In the genomic region with DNA sequence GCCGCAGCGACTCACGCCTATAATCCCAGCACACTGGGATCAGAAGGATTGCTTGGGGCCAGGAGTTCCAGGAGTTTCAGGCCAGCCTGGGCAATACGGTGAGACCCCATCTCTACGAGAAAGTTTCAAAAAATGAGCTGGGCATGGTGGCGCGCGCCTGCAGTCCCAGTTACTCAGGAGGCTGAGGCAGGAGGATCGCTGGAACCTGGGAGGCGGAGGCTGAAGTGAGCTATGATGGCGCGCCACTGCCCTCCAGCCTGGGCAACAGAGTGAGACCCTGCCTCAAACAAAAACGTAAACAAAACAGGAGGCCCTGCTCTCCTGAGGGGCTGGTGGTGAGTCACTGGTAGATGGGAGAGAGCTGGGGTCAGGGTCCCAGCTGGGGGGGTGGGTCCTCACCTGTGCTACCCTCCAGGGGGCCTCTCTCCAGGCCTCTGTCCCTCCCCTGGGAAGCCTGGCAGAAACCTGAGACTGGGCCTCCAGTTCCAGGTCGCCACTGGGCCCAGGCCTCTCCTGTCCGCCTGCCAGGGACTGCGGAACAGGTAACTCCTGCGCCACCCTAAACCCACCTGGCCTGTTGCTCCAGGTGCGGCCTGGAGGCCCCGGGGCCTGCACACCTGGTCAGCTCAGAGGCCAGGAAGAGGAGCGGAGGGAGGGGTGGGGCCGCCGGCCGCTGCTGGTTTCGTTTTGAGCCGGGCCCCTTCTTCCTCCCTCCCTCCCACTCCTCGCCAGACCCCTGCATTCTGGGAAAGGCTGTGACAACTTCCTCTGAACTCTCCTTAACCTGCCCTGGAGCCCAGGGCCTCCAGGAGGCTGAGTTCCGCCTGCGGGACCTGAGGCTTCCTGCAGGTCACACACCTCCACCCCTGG, we compare ENCODE assay signal across 10 cellular contexts. TPM values are rescaled to one million over a fixed set of nuclear protein-coding genes. Genes with fewer than 3 reads are reported as not detected.
DNase-seq lines count a peak whose midpoint lies in the region; ATAC-seq and TF ChIP-seq lines count a peak whose summit lies in the region.
"Had no signal": no experiment of that assay in that cellular context is flagged by ENCODE, and none has a peak within 500 bp of the region (broad histone marks: within the 10 kb centered on the region; RNA-seq: fewer than 3 reads in every experiment).

No MANE protein-coding gene starts in this region.

- H2AFZ ChIP-seq in GM23338: no peak overlapping the region

- H3K36me3 Mint-ChIP-seq in CD14-positive monocyte (no peaks in the 10 kb centered on the region), GM23338 (ENCODE audit: low read depth) (no peaks in the 10 kb centered on the region)
- peaks cover 1% of the 10 kb centered on the region for H3K36me3 Mint-ChIP-seq in activated naive CD8-positive, alpha-beta T cell treated with anti-CD3 and anti-CD28 coated beads for 36 hours
- H3K36me3 Mint-ChIP-seq in natural killer cell treated with Interleukin-12 subunit alpha and Interleukin-12 subunit beta and Interleukin-15 and Interleukin-18, amount 100 ng/mL, for 72 hours: no peaks in the 10 kb centered on the region

- ATAC-seq in GM23338 (peak; percentile 19; the same call in 1 of the 3 replicates), HG02642 (IDR thresholded peaks at IDR 0.05; ENCODE audit: poor library complexity, unreplicated experiment) (no peak)
- ATAC-seq in natural killer cell treated with Interleukin-12 subunit alpha and Interleukin-12 subunit beta and Interleukin-15 and Interleukin-18, amount 100 ng/mL, for 72 hours: peak; percentile 69

- no peaks in the 10 kb centered on the region for H3K9me2 ChIP-seq in GM23338 (ENCODE audit: insufficient read depth)

- peaks cover 5% of the 10 kb centered on the region; the same call in 1 of the 2 replicates for H3F3A ChIP-seq in GM23338 (replicated peaks; ENCODE audit: low read depth)

- H3K27ac Mint-ChIP-seq in CD14-positive monocyte: peak overlapping the region in 4 of 7 donors; percentile 10 to 66 (median 46)
- no peak overlapping the region for H3K27ac Mint-ChIP-seq in GM23338
- peak overlapping the region; percentile 76 for H3K27ac Mint-ChIP-seq in activated naive CD8-positive, alpha-beta T cell treated with anti-CD3 and anti-CD28 coated beads for 36 hours
- H3K27ac Mint-ChIP-seq in natural killer cell treated with Interleukin-12 subunit alpha and Interleukin-12 subunit beta and Interleukin-15 and Interleukin-18, amount 100 ng/mL, for 72 hours: peak overlapping the region; percentile 65 to 88

- H3K9me3 Mint-ChIP-seq in CD14-positive monocyte: no peaks in the 10 kb centered on the region
- no peaks in the 10 kb centered on the region for H3K9me3 Mint-ChIP-seq in GM23338
- H3K9me3 Mint-ChIP-seq in activated naive CD8-positive, alpha-beta T cell treated with anti-CD3 and anti-CD28 coated beads for 36 hours: no peaks in the 10 kb centered on the region
- no peaks in the 10 kb centered on the region for H3K9me3 Mint-ChIP-seq in natural killer cell treated with Interleukin-12 subunit alpha and Interleukin-12 subunit beta and Interleukin-15 and Interleukin-18, amount 100 ng/mL, for 72 hours

- no peak overlapping the region for H3K4me3 ChIP-seq in GM23338
- H3K4me3 ChIP-seq: SK-N-MC, testis had no signal

- H3K4me1 ChIP-seq in GM23338 (ENCODE audit: insufficient read depth): no peaks in the 10 kb centered on the region
- H3K4me1 ChIP-seq: testis had no signal

- H3K4me2 ChIP-seq in GM23338: no peak overlapping the region

- peaks cover 23% of the 10 kb centered on the region for H3K4me1 Mint-ChIP-seq in CD14-positive monocyte
- H3K4me1 Mint-ChIP-seq in GM23338: no peaks in the 10 kb centered on the region
- peaks cover 32% of the 10 kb centered on the region for H3K4me1 Mint-ChIP-seq in activated naive CD8-positive, alpha-beta T cell treated with anti-CD3 and anti-CD28 coated beads for 36 hours
- peaks cover 10 to 32% of the 10 kb centered on the region in 2 donors for H3K4me1 Mint-ChIP-seq in natural killer cell treated with Interleukin-12 subunit alpha and Interleukin-12 subunit beta and Interleukin-15 and Interleukin-18, amount 100 ng/mL, for 72 hours (ENCODE audit: low read depth in 2 of 2)

- H3K36me3 ChIP-seq in GM23338 (ENCODE audit: insufficient read depth): no peaks in the 10 kb centered on the region

- TF ChIP-seq CTCF in CD14-positive monocyte (IDR thresholded peaks at IDR 0.05) (no peak), GM23338 (conservative IDR thresholded peaks at IDR 0.05; ENCODE audit: low read depth in 2 of 2) (no peak)

- no peaks in the 10 kb centered on the region for H3K79me2 ChIP-seq in GM23338 (replicated peaks; ENCODE audit: insufficient read depth)

- DNase-seq in CD14-positive monocyte (ENCODE audit: low spot score): no peak
- peak; percentile 50 for DNase-seq in GM23338 (ENCODE audit: low spot score)
- DNase-seq in activated naive CD8-positive, alpha-beta T cell treated with anti-CD3 and anti-CD28 coated beads for 36 hours: peak; percentile 60
- no peak for DNase-seq in natural killer cell treated with Interleukin-12 subunit alpha and Interleukin-12 subunit beta and Interleukin-15 and Interleukin-18, amount 100 ng/mL, for 72 hours (ENCODE audit: low spot score)
- DNase-seq in NCI-H446 (lab: John Stamatoyannopoulos, UW): no peak
- no peak for DNase-seq in NCI-H2081 (lab: John Stamatoyannopoulos, UW)
- DNase-seq in head of caudate nucleus: no peak
- DNase-seq: testis had no signal

- H3K27me3 Mint-ChIP-seq in CD14-positive monocyte (ENCODE audit: low read depth in 3 of 3) (peaks cover 0 to 5% (median 2%) of the 10 kb centered on the region in 3 donors), GM23338 (ENCODE audit: insufficient read depth, low read depth, poor library complexity) (peaks cover 11% of the 10 kb centered on the region)
- no peaks in the 10 kb centered on the region for H3K27me3 Mint-ChIP-seq in activated naive CD8-positive, alpha-beta T cell treated with anti-CD3 and anti-CD28 coated beads for 36 hours
- no peaks in the 10 kb centered on the region for H3K27me3 Mint-ChIP-seq in natural killer cell treated with Interleukin-12 subunit alpha and Interleukin-12 subunit beta and Interleukin-15 and Interleukin-18, amount 100 ng/mL, for 72 hours

- no peaks in the 10 kb centered on the region for H4K20me1 ChIP-seq in GM23338 (replicated peaks; ENCODE audit: insufficient read depth)

- H3K27me3 ChIP-seq in GM23338 (ENCODE audit: insufficient read depth): no peaks in the 10 kb centered on the region
- H3K27me3 ChIP-seq: testis had no signal

- intact Hi-C loops in CD14-positive monocyte (cut with micrococcal nuclease): no loop called here
- intact Hi-C loops in head of caudate nucleus (cut with DNase I): no loop called here

- no peak overlapping the region for H3K27ac ChIP-seq in GM23338 (ENCODE audit: low read depth)
- H3K27ac ChIP-seq: SK-N-MC, testis had no signal

- H3K4me3 Mint-ChIP-seq in CD14-positive monocyte (peak overlapping the region; percentile 70 to 89), GM23338 (no peak overlapping the region)
- peak overlapping the region; percentile 55 for H3K4me3 Mint-ChIP-seq in activated naive CD8-positive, alpha-beta T cell treated with anti-CD3 and anti-CD28 coated beads for 36 hours
- peak overlapping the region; percentile 55 for H3K4me3 Mint-ChIP-seq in natural killer cell treated with Interleukin-12 subunit alpha and Interleukin-12 subunit beta and Interleukin-15 and Interleukin-18, amount 100 ng/mL, for 72 hours

TF ChIP-seq in GM23338, 12 proteins besides CTCF, POLR2A, EP300 and RAD21:
- TF ChIP-seq EZH2 (IDR thresholded peaks at IDR 0.05; ENCODE audit: low read depth, unreplicated experiment): no peak
TF ChIP-seq in GM23338: peak in this region for 0.

RNA-seq across cellular contexts. Expression of a gene that starts 17.2 kb away (rescaled TPM):
- polyA plus RNA-seq in CD14-positive monocyte (10 to 100 TPM; 18.0 to 20.2 TPM), GM23338 (2016; fragmentation: Nextera tagmentation; extraction: Ambion mirVana) (9.5 and 11.1 TPM in 2 replicates)
- 28.5 and 35.0 TPM in 2 replicates for total RNA-seq in GM23338 (2014; rRNA removed; shearing (Covaris generic))
- total RNA-seq in activated naive CD8-positive, alpha-beta T cell treated with anti-CD3 and anti-CD28 coated beads for 36 hours: 10 to 100 TPM; 34.9 to 35.9 TPM
- total RNA-seq in natural killer cell treated with Interleukin-12 subunit alpha and Interleukin-12 subunit beta and Interleukin-15 and Interleukin-18, amount 100 ng/mL, for 72 hours: 10 to 100 TPM; 63.4 to 70.5 TPM

RNA-seq across cellular contexts. Expression of a gene that starts 40.0 kb away (rescaled TPM):
- polyA plus RNA-seq in CD14-positive monocyte: 10 to 100 TPM; 30.5 to 40.2 TPM
- total RNA-seq in GM23338 (2014; rRNA removed; shearing (Covaris generic)): 140 and 151 TPM in 2 replicates
- polyA plus RNA-seq in GM23338 (2016; fragmentation: Nextera tagmentation; extraction: Ambion mirVana): 99.7 and 108 TPM in 2 replicates
- total RNA-seq in activated naive CD8-positive, alpha-beta T cell treated with anti-CD3 and anti-CD28 coated beads for 36 hours: 100 to 1,000 TPM; 120 to 121 TPM
- 100 to 1,000 TPM; 170 to 206 TPM for total RNA-seq in natural killer cell treated with Interleukin-12 subunit alpha and Interleukin-12 subunit beta and Interleukin-15 and Interleukin-18, amount 100 ng/mL, for 72 hours

Comparison
In these comparisons a context has a peak if more than half of its experiments do, and no peak if none do; other contexts are left out.
1. DNase-seq: peak in GM23338 (single experiment) and activated naive CD8-positive, alpha-beta T cell treated with anti-CD3 and anti-CD28 coated beads for 36 hours (single experiment); none in CD14-positive monocyte (single experiment), natural killer cell treated with Interleukin-12 subunit alpha and Interleukin-12 subunit beta and Interleukin-15 and Interleukin-18, amount 100 ng/mL, for 72 hours (single experiment), NCI-H446 (0 of 2), NCI-H2081 (0 of 2) and head of caudate nucleus (0 of 42).